Comparison of ENCODE assay signal across 18 cellular contexts in genomic region chr10:29529146-29529545, GRCh38.
DNase-seq lines count a peak whose midpoint lies in the region; ATAC-seq, FAIRE-seq and TF ChIP-seq lines count a peak whose summit lies in the region.
"Had no signal": no experiment of that assay in that cellular context is flagged by ENCODE, and none has a peak within 500 bp of the region (broad histone marks: within the 10 kb centered on the region; RNA-seq: fewer than 3 reads in every experiment).

No MANE protein-coding gene starts in this region.

- TF ChIP-seq CTCF in GM23338 (conservative IDR thresholded peaks at IDR 0.05; ENCODE audit: low read depth in 2 of 2) (peak in 1 of 2 experiments; percentile 17; a peak in 1 of 4 replicates), nephron progenitor cell (IDR thresholded peaks at IDR 0.05) (no peak)

- no peaks in the 10 kb centered on the region for H4K20me1 ChIP-seq in GM23338 (replicated peaks; ENCODE audit: insufficient read depth)

- no peak overlapping the region for H3K4me2 ChIP-seq in GM23338

- H3K36me3 Mint-ChIP-seq in GM23338 (ENCODE audit: low read depth) (peaks cover 4% of the 10 kb centered on the region; the same call in 2 of the 3 replicates), nephron progenitor cell (ENCODE audit: low read depth) (peaks cover 62% of the 10 kb centered on the region)
- H3K36me3 Mint-ChIP-seq: IgD-negative memory B cell had no signal

- H3K27me3 ChIP-seq in GM23338 (ENCODE audit: insufficient read depth), result no peaks in the 10 kb centered on the region
- no peaks in the 10 kb centered on the region for H3K27me3 ChIP-seq in skeletal muscle tissue (ENCODE audit: control insufficient read depth in 3 of 3, insufficient read depth in 3 of 3, low read length in 3 of 3)

- H3K36me3 ChIP-seq in GM23338 (ENCODE audit: insufficient read depth), result no peaks in the 10 kb centered on the region
- peaks cover 42 to 62% (median 52%) of the 10 kb centered on the region in 3 donors for H3K36me3 ChIP-seq in skeletal muscle tissue (ENCODE audit: control insufficient read depth in 3 of 3, insufficient read depth in 3 of 3, low read length in 3 of 3)

- H3K9me2 ChIP-seq in GM23338 (ENCODE audit: insufficient read depth), result no peaks in the 10 kb centered on the region

- H2AFZ ChIP-seq in GM23338, result no peak overlapping the region
- H2AFZ ChIP-seq: GM23248 had no signal

- no peaks in the 10 kb centered on the region for H3K9me3 ChIP-seq in skeletal muscle tissue (ENCODE audit: control insufficient read depth in 3 of 3, low read length in 3 of 3)

- peaks cover 10% of the 10 kb centered on the region for H3K4me1 ChIP-seq in GM23338 (ENCODE audit: insufficient read depth)
- peaks cover 33 to 77% (median 59%) of the 10 kb centered on the region in 3 donors for H3K4me1 ChIP-seq in skeletal muscle tissue (ENCODE audit: control insufficient read depth in 3 of 3, insufficient read depth in 3 of 3, low read length in 3 of 3)

- H3K27ac Mint-ChIP-seq in GM23338 (no peak overlapping the region), nephron progenitor cell (peak overlapping the region; percentile 69)
- H3K27ac Mint-ChIP-seq: B cell; CD4-positive, alpha-beta memory T cell had no signal

- H3K9ac ChIP-seq in skeletal muscle tissue (ENCODE audit: low read depth in 1 of 3, low read length in 3 of 3), result peak overlapping the region in 1 of 3 donors; percentile 21
- H3K9ac ChIP-seq: GM23248 had no signal

- ATAC-seq in GM23338 (peak; percentile 64), HG03095 (IDR thresholded peaks at IDR 0.05; ENCODE audit: unreplicated experiment) (no peak), HG03378 (IDR thresholded peaks at IDR 0.05; ENCODE audit: unreplicated experiment) (no peak), HG02763 (IDR thresholded peaks at IDR 0.05; ENCODE audit: unreplicated experiment) (no peak)
- ATAC-seq: GM12878 had no signal

- H3K27ac ChIP-seq in GM23338 (ENCODE audit: low read depth) (no peak overlapping the region), skeletal muscle tissue (ENCODE audit: low read depth, low read length) (peak overlapping the region; percentile 48)
- H3K27ac ChIP-seq: GM23248, HL-60 had no signal

- peak; percentile 32 for DNase-seq in GM23338 (ENCODE audit: low spot score)
- peak; percentile 26 for DNase-seq in HTR-8/SVneo (ENCODE audit: insufficient read length, low spot score)
- DNase-seq in nephron progenitor cell, result no peak
- DNase-seq: C1 segment of cervical spinal cord; CD4-positive, alpha-beta memory T cell; DMS79; GM23248; H7 had no signal

- FAIRE-seq in HTR-8/SVneo (lab: Jason Lieb, UNC), result no peak
- FAIRE-seq: A204.1, GM12878, GM18507 had no signal

- H3K9me3 Mint-ChIP-seq in GM23338 (no peaks in the 10 kb centered on the region), nephron progenitor cell (no peaks in the 10 kb centered on the region)
- H3K9me3 Mint-ChIP-seq: CD4-positive, alpha-beta memory T cell; IgD-negative memory B cell had no signal

- H3K79me2 ChIP-seq in GM23338 (replicated peaks; ENCODE audit: insufficient read depth), result no peaks in the 10 kb centered on the region

- H3K4me1 Mint-ChIP-seq in GM23338 (peaks cover 20% of the 10 kb centered on the region), nephron progenitor cell (peaks cover 18% of the 10 kb centered on the region)
- H3K4me1 Mint-ChIP-seq: B cell, IgD-negative memory B cell had no signal

- H3K4me3 ChIP-seq in GM23338 (no peak overlapping the region), skeletal muscle tissue (ENCODE audit: low read length in 3 of 3) (no peak overlapping the region)
- H3K4me3 ChIP-seq: GM12878, GM23248 had no signal

- H3F3A ChIP-seq in GM23338 (replicated peaks; ENCODE audit: low read depth), result no peaks in the 10 kb centered on the region

- peaks cover 7% of the 10 kb centered on the region for H3K27me3 Mint-ChIP-seq in GM23338 (ENCODE audit: insufficient read depth, low read depth, poor library complexity)
- H3K27me3 Mint-ChIP-seq in nephron progenitor cell (ENCODE audit: low read depth, poor library complexity), result peaks cover 4% of the 10 kb centered on the region
- H3K27me3 Mint-ChIP-seq: B cell; CD4-positive, alpha-beta memory T cell; IgD-negative memory B cell had no signal

- H3K4me3 Mint-ChIP-seq in GM23338 (no peak overlapping the region), nephron progenitor cell (no peak overlapping the region)
- H3K4me3 Mint-ChIP-seq: B cell; CD4-positive, alpha-beta memory T cell; IgD-negative memory B cell had no signal

TF ChIP-seq in GM23338, 12 proteins besides CTCF, POLR2A, EP300 and RAD21 (continues in another document):
- TF ChIP-seq ZNF114 (CRISPR knock-in tag; IDR thresholded peaks at IDR 0.05) (no peak), CREB1 (CRISPR knock-in tag; IDR thresholded peaks at IDR 0.05; ENCODE audit: low read depth) (no peak), NANOG (IDR thresholded peaks at IDR 0.05; ENCODE audit: borderline replicate concordance) (no peak), EZH2phosphoT487 (IDR thresholded peaks at IDR 0.05; ENCODE audit: unreplicated experiment) (no peak), REST (IDR thresholded peaks at IDR 0.05; ENCODE audit: unreplicated experiment) (no peak), STAT1 (IDR thresholded peaks at IDR 0.05; ENCODE audit: unreplicated experiment) (no peak), JUNB (IDR thresholded peaks at IDR 0.05; ENCODE audit: unreplicated experiment) (no peak), EZH2 (IDR thresholded peaks at IDR 0.05; ENCODE audit: low read depth, unreplicated experiment) (no peak), ETS1 (IDR thresholded peaks at IDR 0.05) (no peak), ZNF331 (CRISPR knock-in tag; IDR thresholded peaks at IDR 0.05; ENCODE audit: low read depth) (no peak)
